ENCODE assay signal across 27 cellular contexts in genomic region chr1:63135801-63136200, GRCh38.
"Had no signal": no experiment of that assay in that cellular context is flagged by ENCODE, and none has a peak within 500 bp of the region (broad histone marks: within the 10 kb centered on the region; RNA-seq: fewer than 3 reads in every experiment).

No MANE protein-coding gene starts in this region.

- ATAC-seq: foreskin keratinocyte; gastroesophageal sphincter; heart right ventricle; left cardiac atrium; left ventricle myocardium superior; lower lobe of right lung; natural killer cell treated with Interleukin-12 subunit alpha and Interleukin-12 subunit beta and Interleukin-15 and Interleukin-18, amount 100 ng/mL, for 72 hours; right cardiac atrium; stimulated activated naive B cell treated with anti-CD40 and anti-IgM and Interleukin-4, amounts not matched to agents 10 μg/mL and 1 μg/mL and 100 μg/mL, for 72 hours had no signal

- H2AFZ ChIP-seq: neural progenitor cell, parathyroid adenoma had no signal

- H3K36me3 ChIP-seq: colonic mucosa, esophagus muscularis mucosa, gastroesophageal sphincter, heart right ventricle, lower lobe of right lung, neural progenitor cell, prostate gland, sigmoid colon, thoracic aorta, tibial nerve, upper lobe of left lung had no signal

- H3K9me3 Mint-ChIP-seq: central memory CD8-positive, alpha-beta T cell; dendritic cell treated with granulocyte-macrophage colony-stimulating factor and Interleukin-4, amounts not matched to agents 40 ng/mL and 50 ng/mL, for 4 days; endodermal cell; natural killer cell treated with Interleukin-12 subunit alpha and Interleukin-12 subunit beta and Interleukin-15 and Interleukin-18, amount 100 ng/mL, for 72 hours; stimulated activated naive B cell treated with anti-CD40 and anti-IgM and Interleukin-4, amounts not matched to agents 10 μg/mL and 1 μg/mL and 100 μg/mL, for 72 hours; stimulated activated naive CD8-positive, alpha-beta T cell treated with anti-CD3 and anti-CD28 coated beads, Interleukin-15, Interleukin-2, amounts not matched to agents 100 ng/mL and 50 ng/mL, for 24 hours had no signal

- H3K27ac ChIP-seq: colonic mucosa, epithelial cell of prostate, esophagus muscularis mucosa, foreskin keratinocyte, gastroesophageal sphincter, heart right ventricle, lower lobe of right lung, neural progenitor cell, parathyroid adenoma, prostate gland, thoracic aorta, upper lobe of left lung had no signal

- H3K79me2 ChIP-seq: parathyroid adenoma had no signal

- H3K4me1 Mint-ChIP-seq: central memory CD8-positive, alpha-beta T cell; naive B cell; stimulated activated naive B cell treated with anti-CD40 and anti-IgM and Interleukin-4, amounts not matched to agents 10 μg/mL and 1 μg/mL and 100 μg/mL, for 72 hours had no signal

- H3K27ac Mint-ChIP-seq: dendritic cell treated with granulocyte-macrophage colony-stimulating factor and Interleukin-4, amounts not matched to agents 40 ng/mL and 50 ng/mL, for 4 days; endodermal cell; naive B cell; natural killer cell treated with Interleukin-12 subunit alpha and Interleukin-12 subunit beta and Interleukin-15 and Interleukin-18, amount 100 ng/mL, for 72 hours; neural progenitor cell; stimulated activated naive B cell treated with anti-CD40 and anti-IgM and Interleukin-4, amounts not matched to agents 10 μg/mL and 1 μg/mL and 100 μg/mL, for 72 hours; stimulated activated naive CD8-positive, alpha-beta T cell treated with anti-CD3 and anti-CD28 coated beads, Interleukin-15, Interleukin-2, amounts not matched to agents 100 ng/mL and 50 ng/mL, for 24 hours had no signal

- DNase-seq: colonic mucosa; effector CD8-positive, alpha-beta T cell; endodermal cell; foreskin keratinocyte; glutamatergic neuron; heart right ventricle; left cardiac atrium; left ventricle myocardium superior; lower lobe of right lung; naive B cell; right cardiac atrium; sigmoid colon; stimulated activated CD4-positive, alpha-beta T cell treated with anti-CD3 and anti-CD28 coated beads, Interleukin-2, amount 100 ng/mL, for 48 hours; stimulated activated naive B cell treated with anti-CD40 and anti-IgM and Interleukin-4, amounts not matched to agents 10 μg/mL and 1 μg/mL and 100 μg/mL, for 72 hours; upper lobe of left lung had no signal

- H3K4me2 ChIP-seq: neural progenitor cell had no signal

- H3K4me3 Mint-ChIP-seq: central memory CD8-positive, alpha-beta T cell; dendritic cell treated with granulocyte-macrophage colony-stimulating factor and Interleukin-4, amounts not matched to agents 40 ng/mL and 50 ng/mL, for 4 days; endodermal cell; naive B cell; natural killer cell treated with Interleukin-12 subunit alpha and Interleukin-12 subunit beta and Interleukin-15 and Interleukin-18, amount 100 ng/mL, for 72 hours; neural progenitor cell; stimulated activated naive B cell treated with anti-CD40 and anti-IgM and Interleukin-4, amounts not matched to agents 10 μg/mL and 1 μg/mL and 100 μg/mL, for 72 hours; stimulated activated naive CD8-positive, alpha-beta T cell treated with anti-CD3 and anti-CD28 coated beads, Interleukin-15, Interleukin-2, amounts not matched to agents 100 ng/mL and 50 ng/mL, for 24 hours had no signal

- H3K4me3 ChIP-seq: colonic mucosa, esophagus muscularis mucosa, gastroesophageal sphincter, heart right ventricle, lower lobe of right lung, neural progenitor cell, prostate gland, sigmoid colon, thoracic aorta, tibial nerve, upper lobe of left lung had no signal

- H3K36me3 Mint-ChIP-seq: naive B cell; natural killer cell treated with Interleukin-12 subunit alpha and Interleukin-12 subunit beta and Interleukin-15 and Interleukin-18, amount 100 ng/mL, for 72 hours; neural progenitor cell; stimulated activated naive B cell treated with anti-CD40 and anti-IgM and Interleukin-4, amounts not matched to agents 10 μg/mL and 1 μg/mL and 100 μg/mL, for 72 hours had no signal

- H3K4me1 ChIP-seq: colonic mucosa, esophagus muscularis mucosa, foreskin keratinocyte, gastroesophageal sphincter, heart right ventricle, lower lobe of right lung, neural progenitor cell, parathyroid adenoma, prostate gland, sigmoid colon, upper lobe of left lung had no signal

- H3K9me3 ChIP-seq: colonic mucosa, esophagus muscularis mucosa, gastroesophageal sphincter, heart right ventricle, lower lobe of right lung, prostate gland, sigmoid colon, thoracic aorta, tibial nerve, upper lobe of left lung had no signal

- H3K27me3 ChIP-seq: colonic mucosa, esophagus muscularis mucosa, foreskin keratinocyte, gastroesophageal sphincter, neural progenitor cell, sigmoid colon, tibial nerve, upper lobe of left lung had no signal
